In genomic region chr15:70504988-70505387, GRCh38 we compare ENCODE assay signal across 1 cellular context.
TF ChIP-seq lines count a peak whose summit lies in the region.

No MANE protein-coding gene starts in this region.

TF ChIP-seq in GM23338, 12 proteins besides CTCF, POLR2A, EP300 and RAD21 (continued from another document):
- TF ChIP-seq ZNF462 (CRISPR knock-in tag; IDR thresholded peaks at IDR 0.05) (no peak), ZNF114 (CRISPR knock-in tag; IDR thresholded peaks at IDR 0.05) (no peak)
TF ChIP-seq in GM23338: peak in this region for 0.
